In the genomic region with DNA sequence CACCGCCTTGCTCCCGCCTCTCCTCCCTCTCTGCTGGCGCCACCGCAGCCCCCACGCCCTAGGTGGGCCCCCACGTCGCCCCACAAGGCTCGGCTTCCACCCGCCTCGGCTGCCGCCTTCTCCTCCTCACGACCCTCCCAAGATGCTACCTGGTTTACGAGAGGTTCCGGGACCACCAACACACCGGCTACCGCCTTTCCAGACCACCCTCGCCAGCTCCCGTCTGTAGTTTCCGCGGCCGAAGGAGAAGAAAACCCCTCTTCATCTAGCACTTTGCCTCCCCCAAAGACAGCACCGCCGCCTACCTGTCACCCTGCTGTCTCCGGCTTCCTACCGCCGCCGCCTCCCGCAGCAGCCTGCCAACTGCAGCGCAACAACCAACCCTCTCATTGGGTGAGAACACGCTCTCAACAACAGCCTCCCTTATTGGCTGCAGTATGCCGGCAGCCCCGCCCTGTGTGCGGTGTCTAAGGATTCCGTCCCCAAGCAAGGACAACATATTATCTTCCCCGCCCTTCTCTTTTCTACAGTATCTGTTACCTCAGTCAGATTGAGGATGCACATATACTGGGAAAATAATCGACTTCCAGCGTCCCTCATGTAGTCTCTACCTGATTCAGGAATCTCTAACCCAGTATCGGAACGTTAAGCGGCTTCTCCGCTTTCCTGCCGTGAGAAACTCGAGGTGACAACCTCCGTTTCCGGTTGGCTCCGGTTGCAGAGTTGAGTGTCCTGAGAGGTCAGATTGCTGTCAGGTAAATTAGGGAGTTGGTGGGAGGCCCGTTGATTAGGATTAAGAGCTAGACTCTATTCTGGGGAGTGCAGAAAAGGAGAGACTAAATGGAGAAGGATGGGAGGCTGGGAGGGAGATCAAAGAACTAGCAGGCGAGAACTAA, we compare ENCODE assay signal across 8 cellular contexts. TPM values are rescaled to one million over a fixed set of nuclear protein-coding genes. Genes with fewer than 3 reads are reported as not detected.
DNase-seq lines count a peak whose midpoint lies in the region; ATAC-seq and TF ChIP-seq lines count a peak whose summit lies in the region.

TSS of gene HYCC2 (minus strand) at position 367 of the 896 bp plus-strand sequence. CDS start 47,662 bp downstream, outside the sequence.
TSS of gene NDUFB3 (plus strand) at position 697 of the 896 bp plus-strand sequence. CDS start 6,882 bp downstream, outside the sequence.

- CTCF ChIA-PET in RWPE1 (lab: Yijun Ruan, JAX), result interaction anchor here (0.6 kb wide), 1 partner anchor 138 kb away, joined by 3 read pairs; no protein-coding TSS in a partner anchor

- H3K27me3 Mint-ChIP-seq in activated T-helper 17 cell treated with anti-CD3 and anti-CD28 coated beads, Interleukin-2, amount 50 U/mL, for 72 hours, result no peaks in the 10 kb centered on the region
- H3K27me3 Mint-ChIP-seq in natural killer cell (ENCODE audit: low read depth in 2 of 2), result no peaks in the 10 kb centered on the region

- H3K27ac Mint-ChIP-seq in activated T-helper 17 cell treated with anti-CD3 and anti-CD28 coated beads, Interleukin-2, amount 50 U/mL, for 72 hours, result peak within 1 kb of the TSS; percentile 95
- H3K27ac Mint-ChIP-seq in natural killer cell, result peak within 1 kb of the TSS; percentile 93 to 100

- DNase-seq in ELR (ENCODE audit: low read depth) (peak; percentile 95), H4 (ENCODE audit: low spot score) (peak; percentile 92), LNCaP clone FGC (ENCODE audit: low read depth) (peak; percentile 82), RWPE1 (ENCODE audit: low spot score) (peak; percentile 100), fibroblast of peridontal ligament (ENCODE audit: extremely low read depth) (peak; percentile 94), natural killer cell (peak; percentile 90)
- peak; percentile 92 for DNase-seq in stimulated activated naive CD4-positive, alpha-beta T cell treated with Interleukin-2 at 50 U/mL for 16 hours (lab: John Stamatoyannopoulos, UW)

- intact Hi-C loops in natural killer cell (cut with micrococcal nuclease), result loop anchor here (1.0 to 5.0 kb wide), 5 partner anchors 45 to 359 kb away; partner anchors contain the start of genes CASP10, CFLAR, NIF3L1 and PPIL3

- TF ChIP-seq CTCF in LNCaP clone FGC (IDR thresholded peaks at IDR 0.05; ENCODE audit: control insufficient read depth, extremely low read depth, insufficient read depth) (peak; percentile 28), RWPE1 (conservative IDR thresholded peaks at IDR 0.05; ENCODE audit: low read depth) (0 out of 2 replicates have a peak, but pooled peaks have one; percentile 15), natural killer cell (IDR thresholded peaks at IDR 0.05) (peak; percentile 30)

- ATAC-seq in activated T-helper 17 cell treated with anti-CD3 and anti-CD28 coated beads, Interleukin-2, amount 50 U/mL, for 72 hours (replicated peaks), result peak; percentile 98
- ATAC-seq in natural killer cell, result peak; percentile 92 to 99 (median 96)

- H3K4me3 ChIP-seq in LNCaP clone FGC (ENCODE audit: low read depth, low read length), result peak within 1 kb of the TSS; percentile 63

- no peaks in the 10 kb centered on the region for H3K9me3 Mint-ChIP-seq in activated T-helper 17 cell treated with anti-CD3 and anti-CD28 coated beads, Interleukin-2, amount 50 U/mL, for 72 hours
- H3K9me3 Mint-ChIP-seq in natural killer cell, result no peaks in the 10 kb centered on the region

- peaks cover 31% of the 10 kb centered on the region for H3K4me1 Mint-ChIP-seq in activated T-helper 17 cell treated with anti-CD3 and anti-CD28 coated beads, Interleukin-2, amount 50 U/mL, for 72 hours
- peaks cover 43 to 46% of the 10 kb centered on the region in 2 donors for H3K4me1 Mint-ChIP-seq in natural killer cell

- H3K27ac ChIP-seq in RWPE1, result peak within 1 kb of the TSS; percentile 82

- peak within 1 kb of the TSS; percentile 94 for H3K4me3 Mint-ChIP-seq in activated T-helper 17 cell treated with anti-CD3 and anti-CD28 coated beads, Interleukin-2, amount 50 U/mL, for 72 hours
- H3K4me3 Mint-ChIP-seq in natural killer cell, result peak within 1 kb of the TSS; percentile 97

- H3K36me3 Mint-ChIP-seq in activated T-helper 17 cell treated with anti-CD3 and anti-CD28 coated beads, Interleukin-2, amount 50 U/mL, for 72 hours (ENCODE audit: low read depth), result peaks cover 15% of the 10 kb centered on the region
- H3K36me3 Mint-ChIP-seq in natural killer cell, result no peaks in the 10 kb centered on the region

- POLR2A ChIA-PET in RWPE1 (lab: Yijun Ruan, JAX; ENCODE audit: low non-redundant PET), result no interaction called here

RNA-seq across cellular contexts. Expression of gene HYCC2, which starts in this region (rescaled TPM):
- total RNA-seq in H4 (2014; rRNA removed; shearing (Covaris generic)), result 2.2 and 6.1 TPM in 2 replicates
- total RNA-seq in activated T-helper 17 cell treated with anti-CD3 and anti-CD28 coated beads, Interleukin-2, amount 50 U/mL, for 72 hours, result 10 to 100 TPM; 23.8 to 24.5 TPM
- total RNA-seq in natural killer cell, result 10 to 100 TPM; 54.2 to 62.5 (median 60.1) TPM

RNA-seq across cellular contexts. Expression of gene NDUFB3, which starts in this region (rescaled TPM):
- total RNA-seq in H4 (2014; rRNA removed; shearing (Covaris generic)), result 136 and 151 TPM in 2 replicates
- 10 to 100 TPM; 68.7 to 99.3 TPM for total RNA-seq in activated T-helper 17 cell treated with anti-CD3 and anti-CD28 coated beads, Interleukin-2, amount 50 U/mL, for 72 hours
- total RNA-seq in natural killer cell, result 10 to 100 TPM; 23.5 to 32.7 (median 30.7) TPM

Comparison
In these comparisons a context has a peak if more than half of its experiments do, and no peak if none do; other contexts are left out.
1. Peak in every context shown above with its lines: DNase-seq, ATAC-seq, H3K4me3 ChIP-seq and H3K27ac ChIP-seq.